Comparison of ENCODE assay signal across 1 cellular context in the genomic region with DNA sequence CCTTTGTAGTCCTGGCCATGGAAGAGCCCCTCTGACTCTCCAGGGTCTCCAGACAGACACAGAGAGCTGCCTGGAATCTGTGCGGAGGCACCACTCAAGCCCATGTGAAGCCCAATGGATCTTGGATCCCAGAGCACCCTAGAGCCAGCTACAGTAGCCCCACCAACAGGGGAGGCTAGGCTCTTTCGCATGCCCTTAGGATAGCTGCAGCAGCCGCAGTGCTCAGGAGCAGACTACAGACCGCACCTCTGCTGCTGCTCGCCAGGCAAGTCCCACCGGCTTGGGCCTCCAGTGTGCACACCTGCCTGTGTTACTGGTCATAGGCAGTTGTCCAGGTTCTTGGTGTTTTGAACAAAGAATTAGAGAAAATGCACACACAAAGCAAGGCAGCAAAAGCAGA.
TF ChIP-seq lines count a peak whose summit lies in the region.

No MANE protein-coding gene starts in this region.

TF ChIP-seq in K562, 482 proteins besides CTCF, POLR2A, EP300 and RAD21 (continued from another document):
- TF ChIP-seq, protein P1, sequence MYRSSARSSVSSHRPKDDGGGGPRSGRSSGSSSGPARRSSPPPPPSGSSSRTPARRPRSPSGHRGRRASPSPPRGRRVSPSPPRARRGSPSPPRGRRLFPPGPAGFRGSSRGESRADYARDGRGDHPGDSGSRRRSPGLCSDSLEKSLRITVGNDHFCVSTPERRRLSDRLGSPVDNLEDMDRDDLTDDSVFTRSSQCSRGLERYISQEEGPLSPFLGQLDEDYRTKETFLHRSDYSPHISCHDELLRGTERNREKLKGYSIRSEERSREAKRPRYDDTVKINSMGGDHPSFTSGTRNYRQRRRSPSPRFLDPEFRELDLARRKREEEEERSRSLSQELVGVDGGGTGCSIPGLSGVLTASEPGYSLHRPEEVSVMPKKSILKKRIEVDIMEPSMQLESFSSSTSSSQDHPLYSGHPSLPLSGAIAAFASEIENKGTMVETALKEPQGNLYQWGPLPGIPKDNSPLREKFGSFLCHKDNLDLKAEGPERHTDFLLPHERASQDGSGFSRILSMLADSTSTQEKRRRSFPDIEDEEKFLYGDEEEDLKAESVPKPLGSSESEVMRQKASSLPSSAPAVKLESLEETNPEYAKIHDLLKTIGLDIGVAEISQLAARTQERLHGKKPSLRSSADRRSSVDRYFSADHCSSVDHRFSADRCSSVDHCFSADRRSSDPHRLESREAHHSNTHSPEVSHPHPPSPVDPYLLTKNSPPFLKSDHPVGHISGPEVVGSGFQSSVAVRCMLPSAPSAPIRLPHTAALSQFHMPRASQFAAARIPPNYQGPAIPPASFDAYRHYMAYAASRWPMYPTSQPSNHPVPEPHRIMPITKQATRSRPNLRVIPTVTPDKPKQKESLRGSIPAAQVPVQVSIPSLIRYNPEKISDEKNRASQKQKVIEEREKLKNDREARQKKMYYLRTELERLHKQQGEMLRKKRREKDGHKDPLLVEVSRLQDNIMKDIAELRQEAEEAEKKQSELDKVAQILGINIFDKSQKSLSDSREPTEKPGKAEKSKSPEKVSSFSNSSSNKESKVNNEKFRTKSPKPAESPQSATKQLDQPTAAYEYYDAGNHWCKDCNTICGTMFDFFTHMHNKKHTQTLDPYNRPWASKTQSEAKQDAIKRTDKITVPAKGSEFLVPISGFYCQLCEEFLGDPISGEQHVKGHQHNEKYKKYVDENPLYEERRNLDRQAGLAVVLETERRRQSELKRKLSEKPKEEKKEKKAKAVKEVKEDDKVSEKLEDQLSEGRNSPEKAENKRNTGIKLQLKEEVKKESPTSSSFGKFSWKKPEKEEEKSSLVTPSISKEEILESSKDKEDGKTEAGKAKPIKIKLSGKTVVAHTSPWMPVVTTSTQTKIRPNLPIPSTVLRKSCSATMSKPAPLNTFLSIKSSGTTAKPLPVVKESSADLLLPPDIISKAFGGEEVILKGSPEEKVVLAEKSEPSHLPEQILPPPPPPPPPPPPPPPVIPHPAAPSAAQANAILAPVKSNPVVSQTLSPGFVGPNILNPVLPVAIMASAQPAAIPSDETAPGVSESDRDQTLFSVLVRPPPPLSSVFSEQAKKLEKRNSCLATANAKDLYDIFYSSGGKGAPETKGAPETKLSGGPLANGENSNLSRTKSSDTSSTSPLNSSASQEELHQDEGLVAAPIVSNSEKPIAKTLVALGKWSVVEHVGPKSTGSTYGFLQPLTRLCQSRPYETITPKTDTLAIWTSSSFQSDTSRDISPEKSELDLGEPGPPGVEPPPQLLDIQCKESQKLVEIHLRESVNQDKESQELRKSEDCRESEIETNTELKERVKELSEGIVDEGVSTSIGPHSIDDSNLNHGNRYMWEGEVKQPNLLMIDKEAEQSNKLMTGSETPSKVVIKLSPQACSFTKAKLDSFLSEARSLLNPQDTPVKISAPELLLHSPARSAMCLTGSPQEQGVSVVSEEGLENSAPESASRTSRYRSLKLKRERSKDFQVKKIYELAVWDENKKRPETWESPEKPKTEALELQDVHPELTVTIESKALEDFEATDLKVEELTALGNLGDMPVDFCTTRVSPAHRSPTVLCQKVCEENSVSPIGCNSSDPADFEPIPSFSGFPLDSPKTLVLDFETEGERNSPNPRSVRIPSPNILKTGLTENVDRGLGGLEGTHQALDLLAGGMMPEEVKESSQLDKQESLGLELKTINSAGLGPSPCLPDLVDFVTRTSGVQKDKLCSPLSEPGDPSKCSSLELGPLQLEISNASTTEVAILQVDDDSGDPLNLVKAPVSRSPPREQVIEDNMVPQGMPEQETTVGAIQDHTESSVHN (IDR thresholded peaks at IDR 0.05; ENCODE audit: borderline replicate concordance in 1 of 2, low read depth in 1 of 2) = no peak
- no peak for TF ChIP-seq TFAM (CRISPR knock-in tag; conservative IDR thresholded peaks at IDR 0.05)
- TF ChIP-seq, protein P2, sequence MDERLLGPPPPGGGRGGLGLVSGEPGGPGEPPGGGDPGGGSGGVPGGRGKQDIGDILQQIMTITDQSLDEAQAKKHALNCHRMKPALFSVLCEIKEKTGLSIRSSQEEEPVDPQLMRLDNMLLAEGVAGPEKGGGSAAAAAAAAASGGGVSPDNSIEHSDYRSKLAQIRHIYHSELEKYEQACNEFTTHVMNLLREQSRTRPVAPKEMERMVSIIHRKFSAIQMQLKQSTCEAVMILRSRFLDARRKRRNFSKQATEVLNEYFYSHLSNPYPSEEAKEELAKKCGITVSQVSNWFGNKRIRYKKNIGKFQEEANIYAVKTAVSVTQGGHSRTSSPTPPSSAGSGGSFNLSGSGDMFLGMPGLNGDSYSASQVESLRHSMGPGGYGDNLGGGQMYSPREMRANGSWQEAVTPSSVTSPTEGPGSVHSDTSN (CRISPR knock-in tag; IDR thresholded peaks at IDR 0.05; ENCODE audit: low read depth) = no peak
- TF ChIP-seq, protein P2 (tag; conservative IDR thresholded peaks at IDR 0.05; ENCODE audit: low read depth) = no peak
- no peak for TF ChIP-seq ZNF23 (CRISPR knock-in tag; IDR thresholded peaks at IDR 0.05)
- no peak for TF ChIP-seq CBFB (CRISPR knock-in tag; IDR thresholded peaks at IDR 0.05)
- TF ChIP-seq SRSF3 (IDR thresholded peaks at IDR 0.05; ENCODE audit: insufficient read depth, low read length) = no peak
- no peak for TF ChIP-seq FOSL1 (tag; conservative IDR thresholded peaks at IDR 0.05)
- TF ChIP-seq ZBTB8A (IDR thresholded peaks at IDR 0.05; ENCODE audit: partially characterized antibody) = no peak
- TF ChIP-seq NCOA1 (IDR thresholded peaks at IDR 0.05; ENCODE audit: low read depth) = no peak
- TF ChIP-seq, protein P3, sequence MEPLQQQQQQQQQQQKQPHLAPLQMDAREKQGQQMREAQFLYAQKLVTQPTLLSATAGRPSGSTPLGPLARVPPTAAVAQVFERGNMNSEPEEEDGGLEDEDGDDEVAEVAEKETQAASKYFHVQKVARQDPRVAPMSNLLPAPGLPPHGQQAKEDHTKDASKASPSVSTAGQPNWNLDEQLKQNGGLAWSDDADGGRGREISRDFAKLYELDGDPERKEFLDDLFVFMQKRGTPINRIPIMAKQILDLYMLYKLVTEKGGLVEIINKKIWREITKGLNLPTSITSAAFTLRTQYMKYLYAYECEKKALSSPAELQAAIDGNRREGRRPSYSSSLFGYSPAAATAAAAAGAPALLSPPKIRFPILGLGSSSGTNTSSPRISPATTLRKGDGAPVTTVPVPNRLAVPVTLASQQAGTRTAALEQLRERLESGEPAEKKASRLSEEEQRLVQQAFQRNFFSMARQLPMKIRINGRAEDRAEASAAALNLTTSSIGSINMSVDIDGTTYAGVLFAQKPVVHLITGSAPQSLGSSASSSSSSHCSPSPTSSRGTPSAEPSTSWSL (CRISPR knock-in tag; IDR thresholded peaks at IDR 0.05; ENCODE audit: borderline replicate concordance) = no peak
- no peak for TF ChIP-seq HDAC6 (IDR thresholded peaks at IDR 0.05; ENCODE audit: low read depth, low read length)
- no peak for TF ChIP-seq REST (CRISPR knock-in tag; IDR thresholded peaks at IDR 0.05; ENCODE audit: low read depth)
TF ChIP-seq in K562: peak in this region for 0.
